Comparison of ENCODE assay signal across 8 cellular contexts in the genomic region with DNA sequence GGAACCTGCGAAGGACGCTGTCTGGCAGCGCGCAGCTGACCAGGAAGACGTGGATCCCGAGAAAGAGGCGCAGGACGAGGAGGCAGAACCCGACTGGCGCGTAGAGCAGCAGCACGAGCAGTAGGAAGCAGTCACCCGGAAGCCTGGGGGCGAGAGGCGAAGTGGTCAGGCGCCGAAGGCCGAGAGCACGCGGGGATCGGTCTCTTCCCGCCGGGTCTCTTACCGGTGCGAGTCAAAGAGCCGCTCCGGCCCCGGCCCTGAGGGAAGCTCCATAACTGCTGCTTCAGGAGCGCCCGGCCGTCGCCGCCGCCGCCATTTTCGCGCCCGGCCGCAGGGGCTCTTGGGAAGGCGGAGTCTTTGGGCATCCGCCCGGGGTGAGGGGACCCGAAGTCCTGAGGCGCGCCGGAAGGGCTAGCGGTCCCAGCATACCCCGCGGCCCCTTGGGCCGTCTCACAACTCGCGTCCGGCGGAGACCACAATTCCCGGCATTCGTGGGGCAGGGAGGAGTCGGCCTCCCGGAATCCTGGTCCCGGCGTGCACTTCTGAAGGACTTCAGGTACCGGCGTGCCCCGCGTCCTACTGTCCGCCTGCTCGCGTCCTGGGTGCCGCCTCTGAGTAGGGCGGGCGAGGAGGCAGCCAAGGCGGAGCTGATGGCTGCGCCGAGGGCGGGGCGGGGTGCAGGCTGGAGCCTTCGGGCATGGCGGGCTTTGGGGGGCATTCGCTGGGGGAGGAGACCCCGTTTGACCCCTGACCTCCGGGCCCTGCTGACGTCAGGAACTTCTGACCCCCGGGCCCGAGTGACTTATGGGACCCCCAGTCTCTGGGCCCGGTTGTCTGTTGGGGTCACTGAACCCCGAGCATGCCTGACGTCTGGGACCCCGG. TPM values are rescaled to one million over a fixed set of nuclear protein-coding genes. Genes with fewer than 3 reads are reported as not detected.
A peak's percentile ranks its signal among the peaks of the same experiment; 100 is the strongest.
DNase-seq lines count a peak whose midpoint lies in the region; ATAC-seq and TF ChIP-seq lines count a peak whose summit lies in the region.

A gene with protein sequence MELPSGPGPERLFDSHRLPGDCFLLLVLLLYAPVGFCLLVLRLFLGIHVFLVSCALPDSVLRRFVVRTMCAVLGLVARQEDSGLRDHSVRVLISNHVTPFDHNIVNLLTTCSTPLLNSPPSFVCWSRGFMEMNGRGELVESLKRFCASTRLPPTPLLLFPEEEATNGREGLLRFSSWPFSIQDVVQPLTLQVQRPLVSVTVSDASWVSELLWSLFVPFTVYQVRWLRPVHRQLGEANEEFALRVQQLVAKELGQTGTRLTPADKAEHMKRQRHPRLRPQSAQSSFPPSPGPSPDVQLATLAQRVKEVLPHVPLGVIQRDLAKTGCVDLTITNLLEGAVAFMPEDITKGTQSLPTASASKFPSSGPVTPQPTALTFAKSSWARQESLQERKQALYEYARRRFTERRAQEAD (minus strand): TSS at position 350 of the 882 bp plus-strand sequence. CDS start 77 bp downstream, at position 273.
A gene (plus strand): TSS at position 577 of the 882 bp plus-strand sequence. CDS start 74 bp downstream, at position 651.

- peak; percentile 73 for ATAC-seq in HG02870 (IDR thresholded peaks at IDR 0.05; ENCODE audit: unreplicated experiment)
- peak; percentile 95 to 97 for ATAC-seq in left cardiac atrium

- peaks cover 48% of the 10 kb centered on the region for H3K4me1 Mint-ChIP-seq in T-helper 1 cell treated with Interleukin-12 subunit alpha and Interleukin-12 subunit beta and Interleukin-4 antibody, amounts not matched to agents 30 μg/mL and 1 μg/mL, for 36 hours (ENCODE audit: low read depth)
- H3K4me1 Mint-ChIP-seq in progenitor cell of endocrine pancreas (ENCODE audit: low read depth), result peaks cover 17% of the 10 kb centered on the region

- no peaks in the 10 kb centered on the region for H3K9me3 Mint-ChIP-seq in T-helper 1 cell treated with Interleukin-12 subunit alpha and Interleukin-12 subunit beta and Interleukin-4 antibody, amounts not matched to agents 30 μg/mL and 1 μg/mL, for 36 hours
- H3K9me3 Mint-ChIP-seq in progenitor cell of endocrine pancreas (ENCODE audit: low read depth), result no peaks in the 10 kb centered on the region

- peak; percentile 99 for DNase-seq in GM13976 (ENCODE audit: low spot score)
- DNase-seq in NCI-H1694 (lab: John Stamatoyannopoulos, UW), result peak; percentile 93
- DNase-seq in amniotic stem cell (lab: John Stamatoyannopoulos, UW), result peak; percentile 99
- DNase-seq in left cardiac atrium, result peak; percentile 99
- DNase-seq in progenitor cell of endocrine pancreas (ENCODE audit: low spot score, unreplicated experiment), result peak; percentile 95
- peak; percentile 99 for DNase-seq in ureter (ENCODE audit: low spot score)

- TF ChIP-seq CTCF in GM13976 (IDR thresholded peaks at IDR 0.05; ENCODE audit: borderline replicate concordance, control extremely low read depth, extremely low read depth, insufficient read depth, missing control alignments) (no peak), progenitor cell of endocrine pancreas (IDR thresholded peaks at IDR 0.05; ENCODE audit: unreplicated experiment) (no peak)

- H3K27me3 Mint-ChIP-seq in T-helper 1 cell treated with Interleukin-12 subunit alpha and Interleukin-12 subunit beta and Interleukin-4 antibody, amounts not matched to agents 30 μg/mL and 1 μg/mL, for 36 hours (ENCODE audit: low read depth), result no peaks in the 10 kb centered on the region
- no peaks in the 10 kb centered on the region for H3K27me3 Mint-ChIP-seq in progenitor cell of endocrine pancreas

- intact Hi-C loops in left cardiac atrium (cut with DNase I), result loop anchor here in 1 of 2 donors (2.0 to 5.0 kb wide), 2 partner anchors 19 to 58 kb away; no protein-coding TSS in a partner anchor

- peaks cover 45% of the 10 kb centered on the region for H3K36me3 Mint-ChIP-seq in T-helper 1 cell treated with Interleukin-12 subunit alpha and Interleukin-12 subunit beta and Interleukin-4 antibody, amounts not matched to agents 30 μg/mL and 1 μg/mL, for 36 hours (ENCODE audit: low read depth)
- H3K36me3 Mint-ChIP-seq in progenitor cell of endocrine pancreas (ENCODE audit: insufficient read depth), result peaks cover 14% of the 10 kb centered on the region

- H3K27ac Mint-ChIP-seq in T-helper 1 cell treated with Interleukin-12 subunit alpha and Interleukin-12 subunit beta and Interleukin-4 antibody, amounts not matched to agents 30 μg/mL and 1 μg/mL, for 36 hours, result peak within 1 kb of the TSS; percentile 96
- H3K27ac Mint-ChIP-seq in progenitor cell of endocrine pancreas, result peak within 1 kb of the TSS; percentile 97

- in situ Hi-C loops in GM13976 (cut with MboI; ENCODE audit: low sequenced_read_pairs, unreplicated experiment), result loop anchor here (10.0 kb wide), 1 partner anchor 55 kb away; no protein-coding TSS in a partner anchor

- peak within 1 kb of the TSS; percentile 97 for H3K4me3 Mint-ChIP-seq in T-helper 1 cell treated with Interleukin-12 subunit alpha and Interleukin-12 subunit beta and Interleukin-4 antibody, amounts not matched to agents 30 μg/mL and 1 μg/mL, for 36 hours
- H3K4me3 Mint-ChIP-seq in progenitor cell of endocrine pancreas (ENCODE audit: low read depth), result peak within 1 kb of the TSS; percentile 98

RNA-seq across cellular contexts. Expression of the first gene that starts in this region (rescaled TPM):
- total RNA-seq in left cardiac atrium (10 to 100 TPM; 62.2 to 78.3 TPM), progenitor cell of endocrine pancreas (110 and 115 TPM in 2 replicates), ureter (98.5 TPM)

RNA-seq across cellular contexts. Expression of the second gene that starts in this region (rescaled TPM):
- total RNA-seq in left cardiac atrium (10 to 100 TPM; 28.7 to 29.3 TPM), progenitor cell of endocrine pancreas (35.9 and 41.9 TPM in 2 replicates), ureter (22.4 TPM)

Comparison
In these comparisons a context has a peak if more than half of its experiments do, and no peak if none do; other contexts are left out.
1. Peak in every context shown above with its lines: DNase-seq and ATAC-seq.